In genomic region chr5:89269721-89270120, GRCh38 we compare ENCODE assay signal across 28 cellular contexts.
"Had no signal": no experiment of that assay in that cellular context is flagged by ENCODE, and none has a peak within 500 bp of the region (broad histone marks: within the 10 kb centered on the region; RNA-seq: fewer than 3 reads in every experiment).

No MANE protein-coding gene starts in this region.

- H3K27me3 Mint-ChIP-seq: central memory CD8-positive, alpha-beta T cell had no signal

- H3K36me3 ChIP-seq: SJSA1 had no signal

- H3K9me3 Mint-ChIP-seq: activated naive CD4-positive, alpha-beta T cell treated with anti-CD3 and anti-CD28 coated beads, Interleukin-2, amount 50 U/mL, for 24 hours; activated T-helper 1 cell treated with anti-CD3 and anti-CD28 coated beads, Interleukin-12 subunit alpha, Interleukin-12 subunit beta, Interleukin-2, Interleukin-4 antibody, amounts not matched to agents 30 ng/mL and 10 ng/mL and 1 ng/mL, durations not matched to agents 14 hours and 24 hours and 36 hours; brain; T-helper 1 cell treated with Interleukin-12 subunit alpha and Interleukin-12 subunit beta and Interleukin-4 antibody, amounts not matched to agents 30 μg/mL and 1 μg/mL, for 36 hours had no signal

- H3K27ac ChIP-seq: SJSA1 had no signal

- H3K4me1 Mint-ChIP-seq: activated naive CD4-positive, alpha-beta T cell treated with anti-CD3 and anti-CD28 coated beads, Interleukin-2, amount 50 U/mL, for 24 hours; central memory CD8-positive, alpha-beta T cell had no signal

- FAIRE-seq: astrocyte, RCC 7860 had no signal

- H3K36me3 Mint-ChIP-seq: activated naive CD4-positive, alpha-beta T cell treated with anti-CD3 and anti-CD28 coated beads, Interleukin-2, amount 50 U/mL, for 24 hours; brain had no signal

- ATAC-seq: activated CD8-positive, alpha-beta T cell treated with anti-CD3 and anti-CD28 coated beads, Interleukin-2, amount 10 ng/mL, durations not matched to agents 7 days and 5 days; PC-3; SK-N-SH treated with all-trans-retinoic acid at 6 μM for 48 hours had no signal

- H3K27ac Mint-ChIP-seq: activated CD8-positive, alpha-beta T cell treated with anti-CD3 and anti-CD28 coated beads, Interleukin-2, amount 10 ng/mL, durations not matched to agents 7 days and 5 days; activated naive CD4-positive, alpha-beta T cell treated with anti-CD3 and anti-CD28 coated beads, Interleukin-2, amount 50 U/mL, for 24 hours; activated T-cell treated with anti-CD3 and anti-CD28 coated beads, Interleukin-2, amount 50 U/mL, for 24 hours; activated T-helper 1 cell treated with anti-CD3 and anti-CD28 coated beads, Interleukin-12 subunit alpha, Interleukin-12 subunit beta, Interleukin-2, Interleukin-4 antibody, amounts not matched to agents 30 ng/mL and 10 ng/mL and 1 ng/mL, durations not matched to agents 14 hours and 24 hours and 36 hours; brain; T-helper 1 cell treated with Interleukin-12 subunit alpha and Interleukin-12 subunit beta and Interleukin-4 antibody, amounts not matched to agents 30 μg/mL and 1 μg/mL, for 36 hours had no signal

- H3K27me3 ChIP-seq: SJSA1 had no signal

- H3K4me3 Mint-ChIP-seq: activated CD8-positive, alpha-beta T cell treated with anti-CD3 and anti-CD28 coated beads, Interleukin-2, amount 10 ng/mL, durations not matched to agents 7 days and 5 days; activated naive CD4-positive, alpha-beta T cell treated with anti-CD3 and anti-CD28 coated beads, Interleukin-2, amount 50 U/mL, for 24 hours; activated T-cell treated with anti-CD3 and anti-CD28 coated beads, Interleukin-2, amount 50 U/mL, for 24 hours; activated T-helper 1 cell treated with anti-CD3 and anti-CD28 coated beads, Interleukin-12 subunit alpha, Interleukin-12 subunit beta, Interleukin-2, Interleukin-4 antibody, amounts not matched to agents 30 ng/mL and 10 ng/mL and 1 ng/mL, durations not matched to agents 14 hours and 24 hours and 36 hours; brain; central memory CD8-positive, alpha-beta T cell; T-helper 1 cell treated with Interleukin-12 subunit alpha and Interleukin-12 subunit beta and Interleukin-4 antibody, amounts not matched to agents 30 μg/mL and 1 μg/mL, for 36 hours had no signal

- H3K9me3 ChIP-seq: SJSA1 had no signal

- H3K4me3 ChIP-seq: SJSA1 had no signal

- DNase-seq: activated CD4-positive, alpha-beta T cell treated with anti-CD3 and anti-CD28 coated beads for 48 hours; activated CD4-positive, alpha-beta T cell treated with anti-CD3 and anti-CD28 coated beads, Interleukin-2, amount 50 U/mL, for 4 hours; activated CD4-positive, CD25-positive, alpha-beta regulatory T cell treated with anti-CD3 and anti-CD28 coated beads, Interleukin-2, amount 50 U/mL, for 72 hours; activated CD8-positive, alpha-beta T cell treated with anti-CD3 and anti-CD28 coated beads, Interleukin-2, amount 10 ng/mL, durations not matched to agents 7 days and 5 days; activated effector memory CD4-positive, alpha-beta T cell treated with Interleukin-2 at 50 U/mL for 16 hours; activated naive CD4-positive, alpha-beta T cell; activated T-cell treated with anti-CD3 and anti-CD28 coated beads, Interleukin-2, amount 50 U/mL, for 24 hours; amygdala; NCI-H1092; NCI-H1417; NCI-H2029; NCI-H2107; NCI-H2171 treated with DMSO at 0.1 percent for 48 hours; NCI-H226; NCI-H526; NCI-H82; NK-92 treated with Interleukin-12 subunit alpha and Interleukin-12 subunit beta, amount 100 ng/mL, for 24 hours; PC-3; SHP77 had no signal
